In the genomic region with DNA sequence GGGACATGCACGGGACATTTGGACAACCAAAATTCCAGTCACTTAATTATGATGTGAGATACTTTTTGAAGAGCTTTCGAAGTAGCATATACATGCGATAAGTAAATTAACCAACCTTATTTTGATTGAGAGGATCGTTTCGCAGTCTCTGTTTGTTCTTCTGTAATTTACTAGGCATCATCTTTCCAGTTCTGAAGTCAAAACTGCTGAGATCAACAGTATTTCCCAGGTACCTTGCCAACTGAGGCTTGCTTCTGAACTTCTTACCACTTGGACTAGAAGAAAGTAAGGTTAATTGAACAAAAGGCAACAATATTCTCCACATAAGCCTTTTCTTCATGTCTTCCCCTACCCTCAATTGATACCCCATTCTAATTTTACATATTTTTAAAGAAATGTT, we compare ENCODE assay signal across 20 cellular contexts.
"Had no signal": no experiment of that assay in that cellular context is flagged by ENCODE, and none has a peak within 500 bp of the region (broad histone marks: within the 10 kb centered on the region; RNA-seq: fewer than 3 reads in every experiment).

No MANE protein-coding gene starts in this region.

- ATAC-seq: activated CD4-positive, alpha-beta T cell treated with anti-CD3 and anti-CD28 coated beads for 36 hours; foreskin keratinocyte; left colon; stimulated activated memory B cell treated with anti-CD40 and anti-IgM and Interleukin-4, amounts not matched to agents 10 μg/mL and 1 μg/mL and 100 μg/mL, for 72 hours; upper lobe of right lung had no signal

- H3K27ac ChIP-seq: foreskin keratinocyte, parathyroid adenoma, sigmoid colon, upper lobe of right lung had no signal

- H3K9ac ChIP-seq: parathyroid adenoma had no signal

- H3K4me3 Mint-ChIP-seq: activated CD4-positive, alpha-beta T cell treated with anti-CD3 and anti-CD28 coated beads for 36 hours; activated naive CD8-positive, alpha-beta T cell treated with anti-CD3 and anti-CD28 coated beads, Interleukin-2, amount 10 ng/mL, durations not matched to agents 7 days and 5 days; stimulated activated memory B cell treated with anti-CD40 and anti-IgM and Interleukin-4, amounts not matched to agents 10 μg/mL and 1 μg/mL and 100 μg/mL, for 72 hours had no signal

- FAIRE-seq: islet of Langerhans had no signal

- DNase-seq: activated CD4-positive, alpha-beta T cell treated with anti-CD3 and anti-CD28 coated beads for 36 hours; activated CD4-positive, alpha-beta T cell treated with anti-CD3 and anti-CD28 coated beads, Interleukin-2, amount 50 U/mL, for 48 hours; activated gamma-delta T cell treated with Interleukin-2 at 50 U/mL for 16 hours; activated naive CD8-positive, alpha-beta T cell treated with anti-CD3 and anti-CD28 coated beads, Interleukin-2, amount 10 ng/mL, durations not matched to agents 7 days and 5 days; amygdala; caudate nucleus; foreskin keratinocyte; glutamatergic neuron; hippocampal formation; left colon; sigmoid colon; stimulated activated CD4-positive, alpha-beta T cell treated with anti-CD3 and anti-CD28 coated beads, Interleukin-4, amount 100 ng/mL, for 24 hours; upper lobe of right lung had no signal

- H3K4me3 ChIP-seq: lung, sigmoid colon, thoracic aorta, upper lobe of right lung had no signal

- H3K9me3 Mint-ChIP-seq: activated naive CD8-positive, alpha-beta T cell treated with anti-CD3 and anti-CD28 coated beads, Interleukin-2, amount 10 ng/mL, durations not matched to agents 7 days and 5 days; activated T-helper 1 cell treated with anti-CD3 and anti-CD28 coated beads, Interleukin-12 subunit alpha, Interleukin-12 subunit beta, Interleukin-2, Interleukin-4 antibody, amounts not matched to agents 30 ng/mL and 10 ng/mL and 1 ng/mL, durations not matched to agents 14 hours and 24 hours and 36 hours; nephron; stimulated activated memory B cell treated with anti-CD40 and anti-IgM and Interleukin-4, amounts not matched to agents 10 μg/mL and 1 μg/mL and 100 μg/mL, for 72 hours had no signal

- H3K27ac Mint-ChIP-seq: activated CD4-positive, alpha-beta T cell treated with anti-CD3 and anti-CD28 coated beads for 36 hours; activated naive CD8-positive, alpha-beta T cell treated with anti-CD3 and anti-CD28 coated beads, Interleukin-2, amount 10 ng/mL, durations not matched to agents 7 days and 5 days; activated T-helper 1 cell treated with anti-CD3 and anti-CD28 coated beads, Interleukin-12 subunit alpha, Interleukin-12 subunit beta, Interleukin-2, Interleukin-4 antibody, amounts not matched to agents 30 ng/mL and 10 ng/mL and 1 ng/mL, durations not matched to agents 14 hours and 24 hours and 36 hours; stimulated activated memory B cell treated with anti-CD40 and anti-IgM and Interleukin-4, amounts not matched to agents 10 μg/mL and 1 μg/mL and 100 μg/mL, for 72 hours had no signal

- H3K27me3 ChIP-seq: foreskin keratinocyte, sigmoid colon, upper lobe of right lung had no signal

- H3K9me3 ChIP-seq: sigmoid colon, thoracic aorta, upper lobe of right lung had no signal

- H3K27me3 Mint-ChIP-seq: activated CD4-positive, alpha-beta T cell treated with anti-CD3 and anti-CD28 coated beads for 36 hours; activated naive CD8-positive, alpha-beta T cell treated with anti-CD3 and anti-CD28 coated beads, Interleukin-2, amount 10 ng/mL, durations not matched to agents 7 days and 5 days; stimulated activated memory B cell treated with anti-CD40 and anti-IgM and Interleukin-4, amounts not matched to agents 10 μg/mL and 1 μg/mL and 100 μg/mL, for 72 hours had no signal
